ENCODE assay signal across 8 cellular contexts in genomic region chr2:78979380-78980238, GRCh38. TPM values are rescaled to one million over a fixed set of nuclear protein-coding genes. Genes with fewer than 3 reads are reported as not detected.
DNase-seq lines count a peak whose midpoint lies in the region; ATAC-seq and TF ChIP-seq lines count a peak whose summit lies in the region.

No MANE protein-coding gene starts in this region.

- no peaks in the 10 kb centered on the region for H3K4me1 Mint-ChIP-seq in activated naive CD4-positive, alpha-beta T cell treated with anti-CD3 and anti-CD28 coated beads, Interleukin-2, amount 10 ng/mL, durations not matched to agents 7 days and 5 days
- peaks cover 11 to 20% (median 16%) of the 10 kb centered on the region in 3 donors for H3K4me1 Mint-ChIP-seq in naive B cell

- no peak overlapping the region for H3K27ac Mint-ChIP-seq in activated naive CD4-positive, alpha-beta T cell treated with anti-CD3 and anti-CD28 coated beads, Interleukin-2, amount 10 ng/mL, durations not matched to agents 7 days and 5 days
- no peak overlapping the region for H3K27ac Mint-ChIP-seq in naive B cell

- DNase-seq in activated naive CD4-positive, alpha-beta T cell treated with anti-CD3 and anti-CD28 coated beads, Interleukin-2, amount 10 ng/mL, durations not matched to agents 7 days and 5 days: peak; percentile 40
- DNase-seq in activated naive CD4-positive, alpha-beta T cell treated with anti-CD3 and anti-CD28 coated beads, Interleukin-2, amount 50 U/mL, for 16 hours: no peak
- DNase-seq in NCI-H69 (lab: John Stamatoyannopoulos, UW): peak; percentile 22
- peak; percentile 14 to 43 for DNase-seq in cardiac fibroblast (ENCODE audit: low read depth in 2 of 2)
- DNase-seq in naive B cell: peak; percentile 21
- DNase-seq in activated gamma-delta T cell treated with Interleukin-2 at 50 U/mL for 16 hours: no peak

- no peaks in the 10 kb centered on the region for H3K36me3 Mint-ChIP-seq in activated naive CD4-positive, alpha-beta T cell treated with anti-CD3 and anti-CD28 coated beads, Interleukin-2, amount 10 ng/mL, durations not matched to agents 7 days and 5 days
- H3K36me3 Mint-ChIP-seq in naive B cell: no peaks in the 10 kb centered on the region

- no peaks in the 10 kb centered on the region for H3K27me3 Mint-ChIP-seq in activated naive CD4-positive, alpha-beta T cell treated with anti-CD3 and anti-CD28 coated beads, Interleukin-2, amount 10 ng/mL, durations not matched to agents 7 days and 5 days
- peaks cover 8 to 21% (median 11%) of the 10 kb centered on the region in 3 donors for H3K27me3 Mint-ChIP-seq in naive B cell

- H3K4me3 ChIP-seq in cardiac fibroblast (replicated peaks in 1 of 2; ENCODE audit: low read depth in 2 of 2, low read length in 2 of 2): no peak overlapping the region

- no peaks in the 10 kb centered on the region for H3K9me3 Mint-ChIP-seq in activated naive CD4-positive, alpha-beta T cell treated with anti-CD3 and anti-CD28 coated beads, Interleukin-2, amount 10 ng/mL, durations not matched to agents 7 days and 5 days
- peaks cover 0 to 5% (median 0%) of the 10 kb centered on the region in 7 donors for H3K9me3 Mint-ChIP-seq in naive B cell

- TF ChIP-seq CTCF in cardiac fibroblast (IDR thresholded peaks at IDR 0.05; ENCODE audit: low read depth, low read length): peak; percentile 56

- no peak overlapping the region for H3K4me3 Mint-ChIP-seq in activated naive CD4-positive, alpha-beta T cell treated with anti-CD3 and anti-CD28 coated beads, Interleukin-2, amount 10 ng/mL, durations not matched to agents 7 days and 5 days
- H3K4me3 Mint-ChIP-seq in naive B cell: peak overlapping the region in 1 of 8 donors; percentile 9

- CTCF ChIA-PET in activated naive CD4-positive, alpha-beta T cell treated with anti-CD3 and anti-CD28 coated beads, Interleukin-2, amount 10 ng/mL, durations not matched to agents 7 days and 5 days (lab: Charles Lee): interaction anchor here (1.2 kb wide), 1 partner anchor 307 kb away, joined by 3 read pairs; no protein-coding TSS in a partner anchor

- peak; percentile 58 for ATAC-seq in HG02798 (IDR thresholded peaks at IDR 0.05; ENCODE audit: poor library complexity, unreplicated experiment)
- ATAC-seq in naive B cell (ENCODE audit: low read depth in 2 of 2): peak in 1 of 2 donors; percentile 23
- no peak for ATAC-seq in GM19328 (IDR thresholded peaks at IDR 0.05; ENCODE audit: unreplicated experiment)

RNA-seq across cellular contexts. Expression of gene REG3G, which starts 45.9 kb away (rescaled TPM):
- not detected for polyA plus RNA-seq in naive B cell (ENCODE audit: low read depth in 6 of 6)

Comparison
In these comparisons a context has a peak if more than half of its experiments do, and no peak if none do; other contexts are left out.
1. DNase-seq: peak in activated naive CD4-positive, alpha-beta T cell treated with anti-CD3 and anti-CD28 coated beads, Interleukin-2, amount 10 ng/mL, durations not matched to agents 7 days and 5 days (single experiment), NCI-H69 (single experiment), cardiac fibroblast (2 of 2) and naive B cell (single experiment); none in activated naive CD4-positive, alpha-beta T cell treated with anti-CD3 and anti-CD28 coated beads, Interleukin-2, amount 50 U/mL, for 16 hours (single experiment) and activated gamma-delta T cell treated with Interleukin-2 at 50 U/mL for 16 hours (single experiment).